ENCODE assay signal across 8 cellular contexts in the genomic region with DNA sequence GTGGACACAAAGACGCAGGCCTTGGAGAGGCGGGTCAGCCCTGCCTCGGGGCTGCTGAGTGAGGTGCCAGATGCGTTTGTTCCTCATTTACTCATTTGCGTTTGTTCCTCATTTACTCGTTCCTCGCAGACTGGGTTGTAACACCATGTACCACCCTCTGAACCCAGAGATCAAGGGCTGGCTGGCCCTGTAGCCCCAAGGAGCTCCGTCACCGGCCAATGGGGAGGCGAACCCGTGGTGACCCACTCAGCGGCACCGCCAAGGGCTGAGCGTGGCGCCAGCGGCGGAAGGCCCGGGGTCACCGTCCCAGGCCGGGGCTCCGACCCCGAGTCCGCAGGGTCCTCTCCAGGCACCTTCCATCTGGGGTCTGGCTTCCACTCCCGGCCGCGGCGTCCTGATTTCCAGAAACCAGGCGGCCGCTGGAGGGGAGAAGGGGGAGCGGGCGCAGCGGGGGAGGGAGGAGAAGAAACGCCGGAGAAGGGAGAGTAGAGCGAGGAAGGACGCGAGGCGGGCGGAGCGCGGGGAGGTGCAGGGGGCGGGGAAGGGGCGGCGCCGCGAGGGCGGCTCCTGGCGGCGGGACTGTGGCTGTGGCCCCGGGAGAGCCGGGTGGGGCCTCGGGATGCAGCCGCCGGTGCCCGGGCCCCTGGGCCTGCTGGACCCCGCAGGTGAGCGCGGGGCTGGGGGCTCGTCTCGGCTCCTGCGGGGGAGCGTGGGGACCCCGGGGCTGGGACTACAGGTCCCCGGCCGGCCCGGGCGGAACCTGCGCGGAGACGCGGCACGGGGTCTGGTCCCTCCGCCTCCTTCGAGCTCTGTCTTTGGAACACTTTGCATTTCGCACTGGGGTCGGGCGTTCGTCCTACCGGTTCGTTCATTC. TPM values are rescaled to one million over a fixed set of nuclear protein-coding genes. Genes with fewer than 3 reads are reported as not detected.
DNase-seq lines count a peak whose midpoint lies in the region; ATAC-seq and TF ChIP-seq lines count a peak whose summit lies in the region.

A gene (plus strand): TSS at position 576 of the 874 bp plus-strand sequence. CDS start 44 bp downstream, at position 620.

- ATAC-seq in GM19035 (IDR thresholded peaks at IDR 0.05; ENCODE audit: unreplicated experiment) (peak; percentile 80), HG03457 (IDR thresholded peaks at IDR 0.05; ENCODE audit: unreplicated experiment) (peak; percentile 76), mucosa of descending colon (peak; percentile 99)

- 0 out of 2 replicates have a peak, but pooled peaks cover 3% of the 10 kb centered on the region for H3F3A ChIP-seq in OCI-LY1 (ENCODE audit: insufficient read depth, low read length)

- intact Hi-C loops in mucosa of descending colon (cut with DNase I, micrococcal nuclease) = no loop called here

- H3K4me1 ChIP-seq in ACC112 (ENCODE audit: control insufficient read depth, insufficient read depth, low read length, unreplicated experiment) (no peaks in the 10 kb centered on the region), OCI-LY1 (ENCODE audit: insufficient read depth, low read length, severe bottlenecking) (peaks cover 10% of the 10 kb centered on the region), mucosa of descending colon (ENCODE audit: low read depth) (peaks cover 6% of the 10 kb centered on the region)

- DNase-seq in activated T-cell treated with anti-CD3 and anti-CD28 coated beads for 48 hours (ENCODE audit: low read depth) (peak; percentile 71), epithelial cell of prostate (ENCODE audit: low read depth, low spot score) (no peak), mucosa of descending colon (peak; percentile 88 to 92 (median 89))
- peak; percentile 68 to 70 for DNase-seq in stimulated activated CD8-positive, alpha-beta memory T cell treated with anti-CD3 and anti-CD28 coated beads, Interleukin-2, amount 100 ng/mL, for 48 hours (ENCODE audit: low read depth in 2 of 2)

- no peak within 1 kb of the TSS for H3K27ac ChIP-seq in ACC112 (ENCODE audit: low read depth, low read length)
- no peak within 1 kb of the TSS for H3K27ac ChIP-seq in OCI-LY1 (ENCODE audit: low read depth, low read length, poor library complexity, severe bottlenecking)
- peak within 1 kb of the TSS; percentile 23 for H3K27ac ChIP-seq in epithelial cell of prostate

- H3K9ac ChIP-seq in OCI-LY1 (ENCODE audit: low read length) = peak within 1 kb of the TSS; percentile 70

- no peaks in the 10 kb centered on the region for H3K9me3 ChIP-seq in OCI-LY1 (ENCODE audit: low read length)
- H3K9me3 ChIP-seq in mucosa of descending colon = no peaks in the 10 kb centered on the region

- no peaks in the 10 kb centered on the region for H4K20me1 ChIP-seq in OCI-LY1 (ENCODE audit: insufficient read depth, low read length)

- peak within 1 kb of the TSS; percentile 90 for H3K4me2 ChIP-seq in OCI-LY1 (ENCODE audit: low read length)

- H3K4me3 ChIP-seq in ACC112 (ENCODE audit: low read depth, low read length) (peak within 1 kb of the TSS; percentile 82), OCI-LY1 (ENCODE audit: low read depth, low read length, poor library complexity, severe bottlenecking) (peak within 1 kb of the TSS; percentile 69), mucosa of descending colon (peak within 1 kb of the TSS; percentile 26)

- H3K27me3 ChIP-seq in ACC112 (ENCODE audit: insufficient read depth, low read length) (peaks cover 14% of the 10 kb centered on the region; the same call in 1 of the 2 replicates), OCI-LY1 (ENCODE audit: insufficient read depth, low read length) (peaks cover 18% of the 10 kb centered on the region)

- no peaks in the 10 kb centered on the region for H3K36me3 ChIP-seq in ACC112 (ENCODE audit: insufficient read depth, low read length)
- no peaks in the 10 kb centered on the region for H3K36me3 ChIP-seq in OCI-LY1 (ENCODE audit: insufficient read depth, low read length)
- no peaks in the 10 kb centered on the region for H3K36me3 ChIP-seq in mucosa of descending colon (ENCODE audit: low read depth)

- H3K9me2 ChIP-seq in OCI-LY1 (ENCODE audit: low read depth, low read length) = no peaks in the 10 kb centered on the region

- H3K79me2 ChIP-seq in ACC112 (ENCODE audit: control insufficient read depth, insufficient read depth, low read length, unreplicated experiment) (no peaks in the 10 kb centered on the region), OCI-LY1 (ENCODE audit: insufficient read depth, low read length) (no peaks in the 10 kb centered on the region)

- H2AFZ ChIP-seq in ACC112 (ENCODE audit: low read length, unreplicated experiment) (peak within 1 kb of the TSS; percentile 57), OCI-LY1 (ENCODE audit: low read length) (peak within 1 kb of the TSS; percentile 54)

- TF ChIP-seq CTCF in OCI-LY1 (IDR thresholded peaks at IDR 0.05; ENCODE audit: low read length) (peak; percentile 26), mucosa of descending colon (IDR thresholded peaks at IDR 0.05) (no peak)

RNA-seq across cellular contexts. Expression of the gene that starts here (rescaled TPM):
- total RNA-seq in mucosa of descending colon = 1 to 10 TPM; 2.9 to 6.6 (median 6.3) TPM

Comparison
In these comparisons a context has a peak if more than half of its experiments do, and no peak if none do; other contexts are left out.
1. H3K4me3 ChIP-seq: peak in every context shown above with its lines; median percentile 82 in ACC112; 69 in OCI-LY1; 26 in mucosa of descending colon.